ENCODE assay signal across 23 cellular contexts in the genomic region with DNA sequence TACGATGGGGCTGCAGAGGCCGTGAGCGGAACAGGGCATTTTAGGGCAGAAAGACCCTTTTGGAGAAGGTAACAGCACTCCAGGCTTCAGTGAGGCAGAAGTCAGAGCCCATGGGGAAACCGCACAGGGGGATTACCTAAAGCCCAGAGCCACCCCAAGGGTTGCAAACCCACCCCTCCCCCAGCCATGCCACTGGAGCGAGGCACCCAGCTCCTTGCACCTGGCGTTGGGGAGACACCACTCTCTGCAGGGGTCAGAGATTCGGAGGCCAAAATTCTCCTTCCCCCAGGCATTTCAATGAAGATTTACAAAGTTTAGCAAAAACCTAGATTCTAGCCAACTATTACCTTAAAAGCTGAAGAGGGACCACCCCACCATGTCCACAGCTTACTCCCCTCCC. TPM values are rescaled to one million over a fixed set of nuclear protein-coding genes. Genes with fewer than 3 reads are reported as not detected.
"Had no signal": no experiment of that assay in that cellular context is flagged by ENCODE, and none has a peak within 500 bp of the region (broad histone marks: within the 10 kb centered on the region; RNA-seq: fewer than 3 reads in every experiment).

No MANE protein-coding gene starts in this region.

- H3K27ac ChIP-seq: epithelial cell of prostate, esophagus muscularis mucosa, parathyroid adenoma, right lobe of liver, spleen, thoracic aorta, transverse colon had no signal

- H3K27me3 ChIP-seq: right lobe of liver had no signal

- H2AFZ ChIP-seq: parathyroid adenoma had no signal

- H3K9ac ChIP-seq: parathyroid adenoma had no signal

- H3K9me3 ChIP-seq: esophagus muscularis mucosa, prostate gland, right lobe of liver, spleen, thoracic aorta, transverse colon had no signal

- H3K79me2 ChIP-seq: parathyroid adenoma had no signal

- H3K36me3 ChIP-seq: esophagus muscularis mucosa, prostate gland, right lobe of liver, spleen, thoracic aorta, transverse colon had no signal

- H3K4me1 ChIP-seq: parathyroid adenoma, prostate gland, right lobe of liver had no signal

- FAIRE-seq: kidney had no signal

- DNase-seq: effector memory CD8-positive, alpha-beta T cell; kidney; left colon; mesendoderm; naive B cell; retina; spleen; stimulated activated CD4-positive, alpha-beta T cell treated with anti-CD3 and anti-CD28 coated beads, Interleukin-15, amount 100 ng/mL, for 24 hours; stimulated activated CD4-positive, alpha-beta T cell treated with anti-CD3 and anti-CD28 coated beads, Interleukin-1b, Interleukin-23, amount 100 ng/mL, for 48 hours; stimulated activated CD4-positive, alpha-beta T cell treated with anti-CD3 and anti-CD28 coated beads, Interleukin-4, amount 100 ng/mL, for 24 hours; transverse colon had no signal

- ATAC-seq: effector memory CD8-positive, alpha-beta T cell; left colon; stimulated activated memory B cell treated with anti-CD40 and anti-IgM and Interleukin-4, amounts not matched to agents 10 μg/mL and 1 μg/mL and 100 μg/mL, for 72 hours had no signal

- H3K4me3 ChIP-seq: esophagus muscularis mucosa, prostate gland, right lobe of liver, spleen, thoracic aorta, transverse colon had no signal

RNA-seq across cellular contexts. Expression of gene CCDC27, which starts 38.4 kb away (rescaled TPM):
- total RNA-seq: esophagus muscularis mucosa, fibroblast of villous mesenchyme, kidney, left colon, liver, lung microvascular endothelial cell, omental fat pad, right lobe of liver, spleen, thoracic aorta, transverse colon, urinary bladder had no signal

RNA-seq across cellular contexts. Expression of gene SMIM1, which starts 58.7 kb away (rescaled TPM):
- total RNA-seq: transverse colon, urinary bladder had no signal
